Comparison of ENCODE assay signal across 13 cellular contexts in genomic region chr7:91603707-91604106, GRCh38.
"Had no signal": no experiment of that assay in that cellular context is flagged by ENCODE, and none has a peak within 500 bp of the region (broad histone marks: within the 10 kb centered on the region; RNA-seq: fewer than 3 reads in every experiment).

No MANE protein-coding gene starts in this region.

- DNase-seq: activated CD4-positive, alpha-beta memory T cell treated with anti-CD3 and anti-CD28 coated beads for 36 hours; activated CD4-positive, alpha-beta T cell treated with anti-CD3 and anti-CD28 coated beads for 36 hours; activated CD8-positive, alpha-beta memory T cell treated with anti-CD3 and anti-CD28 coated beads, Interleukin-2, amount 10 ng/mL, durations not matched to agents 7 days and 5 days; activated naive CD4-positive, alpha-beta T cell; activated naive CD8-positive, alpha-beta T cell treated with anti-CD3 and anti-CD28 coated beads for 36 hours; amniotic stem cell; foreskin melanocyte; kidney; natural killer cell; pancreas; sigmoid colon; stimulated activated CD4-positive, alpha-beta T cell treated with anti-CD3 and anti-CD28 coated beads, Interleukin-4, amount 100 ng/mL, for 4 hours; testis had no signal
